ENCODE assay signal across 11 cellular contexts in genomic region chrX:2629316-2630168, GRCh38.
DNase-seq lines count a peak whose midpoint lies in the region; ATAC-seq and TF ChIP-seq lines count a peak whose summit lies in the region.
"Had no signal": no experiment of that assay in that cellular context is flagged by ENCODE, and none has a peak within 500 bp of the region (broad histone marks: within the 10 kb centered on the region; RNA-seq: fewer than 3 reads in every experiment).

No MANE protein-coding gene starts in this region.

- TF ChIP-seq CTCF in natural killer cell (IDR thresholded peaks at IDR 0.05) (no peak), coronary artery (IDR thresholded peaks at IDR 0.05) (no peak)

- H3K27ac Mint-ChIP-seq in activated naive CD8-positive, alpha-beta T cell = peak overlapping the region; percentile 95
- H3K27ac Mint-ChIP-seq in natural killer cell = peak overlapping the region; percentile 95 to 96

- ATAC-seq in natural killer cell = peak; percentile 37 to 57 (median 43)
- no peak for ATAC-seq in HG03439 (IDR thresholded peaks at IDR 0.05; ENCODE audit: unreplicated experiment)

- H3K27me3 Mint-ChIP-seq in activated naive CD8-positive, alpha-beta T cell = no peaks in the 10 kb centered on the region
- H3K27me3 Mint-ChIP-seq in natural killer cell (ENCODE audit: low read depth in 2 of 2) = no peaks in the 10 kb centered on the region

- no peak overlapping the region for H3K4me3 ChIP-seq in coronary artery
- H3K4me3 ChIP-seq: MG63, pancreas had no signal

- in situ Hi-C loops in Caki2 (cut with HindIII; ENCODE audit: low pct_unique_long_range_greater_than_20kb, low sequenced_read_pairs) = no loop called here

- peaks cover 58% of the 10 kb centered on the region for H3K36me3 Mint-ChIP-seq in activated naive CD8-positive, alpha-beta T cell
- H3K36me3 Mint-ChIP-seq in natural killer cell = peaks cover 45% of the 10 kb centered on the region

- intact Hi-C loops in natural killer cell (cut with micrococcal nuclease) = loop anchor here (1.0 to 5.0 kb wide), 2 partner anchors 68 to 972 kb away; no protein-coding TSS in a partner anchor

- H3K4me3 Mint-ChIP-seq in activated naive CD8-positive, alpha-beta T cell = peak overlapping the region; percentile 76
- peak overlapping the region; percentile 77 for H3K4me3 Mint-ChIP-seq in natural killer cell

- H3K27ac ChIP-seq in KOPT-K1 (ENCODE audit: low read depth, low read length, poor library complexity, severe bottlenecking) (peak overlapping the region; percentile 73), coronary artery (peak overlapping the region in 1 of 2 donors; percentile 15)

- no peaks in the 10 kb centered on the region for H3K9me3 ChIP-seq in KOPT-K1 (ENCODE audit: insufficient read depth, low read length, poor library complexity, severe bottlenecking)
- H3K9me3 ChIP-seq: pancreas had no signal

- H3K9me3 Mint-ChIP-seq in activated naive CD8-positive, alpha-beta T cell (ENCODE audit: low read depth) = peaks cover 30% of the 10 kb centered on the region
- H3K9me3 Mint-ChIP-seq in natural killer cell = peaks cover 15 to 16% of the 10 kb centered on the region in 2 donors

- peaks cover 42% of the 10 kb centered on the region for H3K36me3 ChIP-seq in KOPT-K1 (ENCODE audit: insufficient read depth, low read length)
- H3K36me3 ChIP-seq: pancreas had no signal

- H3K4me1 Mint-ChIP-seq in activated naive CD8-positive, alpha-beta T cell (ENCODE audit: low read depth) = peaks cover 40% of the 10 kb centered on the region
- peaks cover 41 to 50% of the 10 kb centered on the region in 2 donors for H3K4me1 Mint-ChIP-seq in natural killer cell

- DNase-seq in Caki2 (ENCODE audit: low read depth) (peak; percentile 4), natural killer cell (no peak), coronary artery (ENCODE audit: low spot score) (no peak), NCI-H187 (lab: John Stamatoyannopoulos, UW) (no peak), epidermal melanocyte (ENCODE audit: insufficient read length, low spot score) (no peak)
- DNase-seq: GF-D8, MG63 had no signal
